In genomic region chr10:31833753-31834152, GRCh38 we compare ENCODE assay signal across 24 cellular contexts.
"Had no signal": no experiment of that assay in that cellular context is flagged by ENCODE, and none has a peak within 500 bp of the region (broad histone marks: within the 10 kb centered on the region; RNA-seq: fewer than 3 reads in every experiment).

No MANE protein-coding gene starts in this region.

- H3K9me3 Mint-ChIP-seq: brain; dendritic cell treated with granulocyte-macrophage colony-stimulating factor and Interleukin-4, amounts not matched to agents 40 ng/mL and 50 ng/mL, for 4 days; neural progenitor cell; stimulated activated naive B cell treated with anti-CD40 and anti-IgM and Interleukin-4, amounts not matched to agents 10 μg/mL and 1 μg/mL and 100 μg/mL, for 72 hours; T-helper 2 cell treated with Interferon-gamma antibody and Interleukin-4, amounts not matched to agents 5 μg/mL and 100 μg/mL, for 36 hours had no signal

- H3K4me3 ChIP-seq: esophagus muscularis mucosa, mucosa of descending colon, neural progenitor cell, testis, uterus had no signal

- H3K9me3 ChIP-seq: esophagus muscularis mucosa, mucosa of descending colon, testis, uterus had no signal

- H3K27me3 Mint-ChIP-seq: brain; dendritic cell treated with granulocyte-macrophage colony-stimulating factor and Interleukin-4, amounts not matched to agents 40 ng/mL and 50 ng/mL, for 4 days; stimulated activated naive B cell treated with anti-CD40 and anti-IgM and Interleukin-4, amounts not matched to agents 10 μg/mL and 1 μg/mL and 100 μg/mL, for 72 hours had no signal

- DNase-seq: activated CD4-positive, alpha-beta T cell treated with anti-CD3 and anti-CD28 coated beads for 1 hour; activated naive CD4-positive, alpha-beta T cell treated with Interleukin-2 at 50 U/mL for 16 hours; activated T-cell treated with anti-CD3 and anti-CD28 coated beads, Interleukin-2, amount 50 U/mL, for 48 hours; anterior cingulate cortex; caudate nucleus; effector CD8-positive, alpha-beta T cell; hypothalamus; left colon; mesenchymal stem cell; mucosa of descending colon; posterior cingulate gyrus; small intestine; stimulated activated CD4-positive, alpha-beta T cell treated with anti-CD3 and anti-CD28 coated beads, Interleukin-15, amount 100 ng/mL, for 24 hours; stimulated activated naive B cell treated with anti-CD40 and anti-IgM and Interleukin-4, amounts not matched to agents 10 μg/mL and 1 μg/mL and 100 μg/mL, for 72 hours; testis; trophoblast cell; uterus had no signal

- H3K27me3 ChIP-seq: esophagus muscularis mucosa, neural progenitor cell, testis, uterus had no signal

- H3K4me1 ChIP-seq: neural progenitor cell, testis, uterus had no signal

- H3K36me3 ChIP-seq: neural progenitor cell, uterus had no signal

- H3K27ac Mint-ChIP-seq: brain; dendritic cell treated with granulocyte-macrophage colony-stimulating factor and Interleukin-4, amounts not matched to agents 40 ng/mL and 50 ng/mL, for 4 days; neural progenitor cell; stimulated activated naive B cell treated with anti-CD40 and anti-IgM and Interleukin-4, amounts not matched to agents 10 μg/mL and 1 μg/mL and 100 μg/mL, for 72 hours; T-helper 2 cell treated with Interferon-gamma antibody and Interleukin-4, amounts not matched to agents 5 μg/mL and 100 μg/mL, for 36 hours had no signal

- H3K4me3 Mint-ChIP-seq: brain; dendritic cell treated with granulocyte-macrophage colony-stimulating factor and Interleukin-4, amounts not matched to agents 40 ng/mL and 50 ng/mL, for 4 days; neural progenitor cell; stimulated activated naive B cell treated with anti-CD40 and anti-IgM and Interleukin-4, amounts not matched to agents 10 μg/mL and 1 μg/mL and 100 μg/mL, for 72 hours; T-helper 2 cell treated with Interferon-gamma antibody and Interleukin-4, amounts not matched to agents 5 μg/mL and 100 μg/mL, for 36 hours had no signal

- H3K27ac ChIP-seq: esophagus muscularis mucosa, neural progenitor cell, testis, uterus, VCaP had no signal

- ATAC-seq: left colon; mucosa of descending colon; sciatic nerve; stimulated activated naive B cell treated with anti-CD40 and anti-IgM and Interleukin-4, amounts not matched to agents 10 μg/mL and 1 μg/mL and 100 μg/mL, for 72 hours had no signal
